20 cellular contexts compared by ENCODE assay signal in genomic region chr4:14333616-14334015, GRCh38.
"Had no signal": no experiment of that assay in that cellular context is flagged by ENCODE, and none has a peak within 500 bp of the region (broad histone marks: within the 10 kb centered on the region; RNA-seq: fewer than 3 reads in every experiment).

No MANE protein-coding gene starts in this region.

- ATAC-seq: naive thymus-derived CD4-positive, alpha-beta T cell; psoas muscle; right lobe of liver; stimulated activated memory B cell treated with anti-CD40 and anti-IgM and Interleukin-4, amounts not matched to agents 10 μg/mL and 1 μg/mL and 100 μg/mL, for 72 hours had no signal

- H3K36me3 ChIP-seq: colonic mucosa, esophagus squamous epithelium, right lobe of liver, tibial artery, upper lobe of left lung, uterus had no signal

- H3K4me1 Mint-ChIP-seq: naive thymus-derived CD4-positive, alpha-beta T cell; nephron progenitor cell had no signal

- H3K4me1 ChIP-seq: colonic mucosa, esophagus squamous epithelium, psoas muscle, right lobe of liver, tibial artery, upper lobe of left lung, uterus had no signal

- H3K9me3 ChIP-seq: colonic mucosa, esophagus squamous epithelium, psoas muscle, right lobe of liver, tibial artery, upper lobe of left lung, uterus had no signal

- H3K27me3 ChIP-seq: colonic mucosa, esophagus squamous epithelium, hepatocyte, right lobe of liver, tibial artery, upper lobe of left lung, uterus had no signal

- H3K4me2 ChIP-seq: hepatocyte had no signal

- H3K9me3 Mint-ChIP-seq: endodermal cell, nephron progenitor cell had no signal

- DNase-seq: colonic mucosa; dermis blood vessel endothelial cell; effector CD4-positive, alpha-beta T cell; endodermal cell; esophagus squamous epithelium; foreskin fibroblast; head of caudate nucleus; naive thymus-derived CD4-positive, alpha-beta T cell; nephron progenitor cell; psoas muscle; retina; right lobe of liver; stimulated activated CD4-positive, alpha-beta T cell treated with anti-CD3 and anti-CD28 coated beads, Interleukin-4, amount 100 ng/mL, for 1 hour; stimulated activated CD8-positive, alpha-beta memory T cell treated with anti-CD3 and anti-CD28 coated beads, Interleukin-4, amount 100 ng/mL, for 48 hours; tibial artery; upper lobe of left lung; uterus had no signal

- H3K27ac ChIP-seq: colonic mucosa, esophagus squamous epithelium, hepatocyte, psoas muscle, right lobe of liver, tibial artery, upper lobe of left lung, uterus had no signal

- H3K27me3 Mint-ChIP-seq: stimulated activated memory B cell treated with anti-CD40 and anti-IgM and Interleukin-4, amounts not matched to agents 10 μg/mL and 1 μg/mL and 100 μg/mL, for 72 hours; stimulated activated naive CD8-positive, alpha-beta T cell treated with anti-CD3 and anti-CD28 coated beads, Interleukin-15, Interleukin-2, amounts not matched to agents 100 ng/mL and 50 ng/mL, for 24 hours had no signal

- H3K36me3 Mint-ChIP-seq: naive thymus-derived CD4-positive, alpha-beta T cell; stimulated activated memory B cell treated with anti-CD40 and anti-IgM and Interleukin-4, amounts not matched to agents 10 μg/mL and 1 μg/mL and 100 μg/mL, for 72 hours had no signal

- H3K79me2 ChIP-seq: hepatocyte had no signal

- H3K4me3 Mint-ChIP-seq: endodermal cell; naive thymus-derived CD4-positive, alpha-beta T cell; nephron progenitor cell; stimulated activated memory B cell treated with anti-CD40 and anti-IgM and Interleukin-4, amounts not matched to agents 10 μg/mL and 1 μg/mL and 100 μg/mL, for 72 hours; stimulated activated naive CD8-positive, alpha-beta T cell treated with anti-CD3 and anti-CD28 coated beads, Interleukin-15, Interleukin-2, amounts not matched to agents 100 ng/mL and 50 ng/mL, for 24 hours had no signal

- H3K27ac Mint-ChIP-seq: endodermal cell; naive thymus-derived CD4-positive, alpha-beta T cell; nephron progenitor cell; stimulated activated memory B cell treated with anti-CD40 and anti-IgM and Interleukin-4, amounts not matched to agents 10 μg/mL and 1 μg/mL and 100 μg/mL, for 72 hours; stimulated activated naive CD8-positive, alpha-beta T cell treated with anti-CD3 and anti-CD28 coated beads, Interleukin-15, Interleukin-2, amounts not matched to agents 100 ng/mL and 50 ng/mL, for 24 hours had no signal

- H2AFZ ChIP-seq: hepatocyte had no signal

- H3K4me3 ChIP-seq: colonic mucosa, esophagus squamous epithelium, hepatocyte, psoas muscle, right lobe of liver, tibial artery, upper lobe of left lung, uterus had no signal
